23 cellular contexts compared by ENCODE assay signal in genomic region chr12:41645624-41646023, GRCh38.
DNase-seq lines count a peak whose midpoint lies in the region; ATAC-seq and TF ChIP-seq lines count a peak whose summit lies in the region.
"Had no signal": no experiment of that assay in that cellular context is flagged by ENCODE, and none has a peak within 500 bp of the region (broad histone marks: within the 10 kb centered on the region; RNA-seq: fewer than 3 reads in every experiment).

No MANE protein-coding gene starts in this region.

- H3K4me3 Mint-ChIP-seq in WTC11 (no peak overlapping the region), progenitor cell of endocrine pancreas (ENCODE audit: low read depth) (no peak overlapping the region)
- H3K4me3 Mint-ChIP-seq: CD14-positive monocyte; CD4-positive, alpha-beta memory T cell; CD4-positive, CD25-positive, alpha-beta regulatory T cell; CD8-positive, alpha-beta memory T cell had no signal

- H3K27ac Mint-ChIP-seq in WTC11 (no peak overlapping the region), progenitor cell of endocrine pancreas (peak overlapping the region; percentile 59)
- H3K27ac Mint-ChIP-seq: CD14-positive monocyte; CD4-positive, alpha-beta memory T cell; CD4-positive, CD25-positive, alpha-beta regulatory T cell; CD8-positive, alpha-beta memory T cell had no signal

- H3K4me3 ChIP-seq in HEK293 (ENCODE audit: low read depth, low read length) (no peak overlapping the region), H7 (ENCODE audit: insufficient read depth, low read depth, low read length) (no peak overlapping the region)
- H3K4me3 ChIP-seq: BLaER1, GM12878 had no signal

- H3K9me3 Mint-ChIP-seq in WTC11, result no peaks in the 10 kb centered on the region
- no peaks in the 10 kb centered on the region for H3K9me3 Mint-ChIP-seq in progenitor cell of endocrine pancreas (ENCODE audit: low read depth)

- H3K27ac ChIP-seq in HEK293 (ENCODE audit: extremely low read depth, low read depth, low read length), result no peak overlapping the region
- H3K27ac ChIP-seq: BLaER1 had no signal

- CTCF ChIA-PET in HEK293 (lab: Yijun Ruan, JAX) (interaction anchor here (0.7 kb wide), 1 partner anchor 381 kb away, joined by 3 read pairs; no protein-coding TSS in a partner anchor), WTC11 (lab: Charles Lee) (no interaction called here)

- H3K4me1 Mint-ChIP-seq in WTC11 (peaks cover 30% of the 10 kb centered on the region), progenitor cell of endocrine pancreas (ENCODE audit: low read depth) (no peaks in the 10 kb centered on the region)
- H3K4me1 Mint-ChIP-seq: CD14-positive monocyte; CD4-positive, alpha-beta memory T cell; CD4-positive, CD25-positive, alpha-beta regulatory T cell; CD8-positive, alpha-beta memory T cell had no signal

- intact Hi-C loops in Right ventricle myocardium superior (cut with DNase I), result no loop called here

- H3K36me3 Mint-ChIP-seq in WTC11 (0 out of 2 replicates have a peak, but pooled peaks cover 2% of the 10 kb centered on the region), progenitor cell of endocrine pancreas (ENCODE audit: insufficient read depth) (no peaks in the 10 kb centered on the region)
- H3K36me3 Mint-ChIP-seq: CD14-positive monocyte; CD4-positive, alpha-beta memory T cell; CD4-positive, CD25-positive, alpha-beta regulatory T cell; CD8-positive, alpha-beta memory T cell had no signal

- H3K27me3 Mint-ChIP-seq in WTC11 (ENCODE audit: low read depth), result no peaks in the 10 kb centered on the region; the same call in 1 of the 2 replicates
- H3K27me3 Mint-ChIP-seq in progenitor cell of endocrine pancreas, result no peaks in the 10 kb centered on the region
- H3K27me3 Mint-ChIP-seq: CD4-positive, alpha-beta memory T cell; CD4-positive, CD25-positive, alpha-beta regulatory T cell; CD8-positive, alpha-beta memory T cell had no signal

- DNase-seq in WTC11 (ENCODE audit: low spot score) (no peak), progenitor cell of endocrine pancreas (ENCODE audit: low spot score, unreplicated experiment) (no peak), Right ventricle myocardium superior (no peak), H7 (no peak)
- DNase-seq: 8988T; ACHN; BE2C; C1 segment of cervical spinal cord; CD4-positive, alpha-beta memory T cell; CD4-positive, CD25-positive, alpha-beta regulatory T cell; CD8-positive, alpha-beta memory T cell; COR-L47; DMS 273 treated with DMSO at 0.1 percent for 48 hours; DMS153; DMS53; DMS79; DND-41; EL; GDM1 had no signal

- no peaks in the 10 kb centered on the region for H3K36me3 ChIP-seq in HEK293 (ENCODE audit: control insufficient read depth in 2 of 2, insufficient read depth in 1 of 2, low read length in 2 of 2)
- no peaks in the 10 kb centered on the region for H3K36me3 ChIP-seq in H7 (replicated peaks; ENCODE audit: control insufficient read depth, insufficient read depth, low read length)
- H3K36me3 ChIP-seq: BE2C, BLaER1 had no signal

- no peaks in the 10 kb centered on the region for H3K4me1 ChIP-seq in HEK293 (ENCODE audit: control insufficient read depth, insufficient read depth, low read length)
- H3K4me1 ChIP-seq: BE2C, BLaER1 had no signal

- ATAC-seq in WTC11, result no peak
- no peak for ATAC-seq in Right ventricle myocardium superior (ENCODE audit: poor library complexity)
- ATAC-seq: GM12878 had no signal

- TF ChIP-seq CTCF in HEK293 (tag by site-specific recombination; IDR thresholded peaks at IDR 0.05) (no peak), WTC11 (IDR thresholded peaks at IDR 0.05) (no peak), progenitor cell of endocrine pancreas (IDR thresholded peaks at IDR 0.05; ENCODE audit: unreplicated experiment) (no peak)

- POLR2A ChIA-PET in HEK293 (lab: Yijun Ruan, JAX) (no interaction called here), WTC11 (lab: Charles Lee) (no interaction called here)

- no peaks in the 10 kb centered on the region for H3K9me3 ChIP-seq in HEK293 (ENCODE audit: control insufficient read depth, insufficient read depth, low read depth, low read length)
- H3K9me3 ChIP-seq: BE2C, BLaER1 had no signal

- H3K27me3 ChIP-seq in H7 (ENCODE audit: control insufficient read depth, insufficient read depth, low read length), result no peaks in the 10 kb centered on the region
- H3K27me3 ChIP-seq: BE2C, BLaER1 had no signal

TF ChIP-seq in HEK293, 187 proteins besides CTCF, POLR2A, EP300 and RAD21:
- peak; percentile 86 for TF ChIP-seq ZNF366 (tag by site-specific recombination; conservative IDR thresholded peaks at IDR 0.05)
- no peak for TF ChIP-seq ZNF549 (tag by site-specific recombination; IDR thresholded peaks at IDR 0.05)
- peak; percentile 82; the same call in 1 of the 2 replicates for TF ChIP-seq PRDM1 (tag by site-specific recombination; IDR thresholded peaks at IDR 0.05)
- TF ChIP-seq ZSCAN18 (tag by site-specific recombination; IDR thresholded peaks at IDR 0.05), result no peak

TF ChIP-seq in WTC11, 78 proteins besides CTCF, POLR2A, EP300 and RAD21:
- no peak for TF ChIP-seq ZSCAN18 (CRISPR knock-in tag; IDR thresholded peaks at IDR 0.05)
- TF ChIP-seq ATF6 (CRISPR knock-in tag; IDR thresholded peaks at IDR 0.05), result no peak
- TF ChIP-seq OVOL2 (CRISPR knock-in tag; IDR thresholded peaks at IDR 0.05; ENCODE audit: borderline replicate concordance), result no peak
- TF ChIP-seq ESRRA (CRISPR knock-in tag; IDR thresholded peaks at IDR 0.05; ENCODE audit: borderline replicate concordance), result no peak
- no peak for TF ChIP-seq ZNF121 (CRISPR knock-in tag; IDR thresholded peaks at IDR 0.05)
- TF ChIP-seq IRF1 (CRISPR knock-in tag; IDR thresholded peaks at IDR 0.05), result no peak
- TF ChIP-seq ZNF219 (CRISPR knock-in tag; IDR thresholded peaks at IDR 0.05; ENCODE audit: borderline replicate concordance), result no peak
- TF ChIP-seq ZNF423 (CRISPR knock-in tag; IDR thresholded peaks at IDR 0.05), result no peak
- peak; percentile 87; the same call in 1 of the 2 replicates for TF ChIP-seq ZNF512 (CRISPR knock-in tag; IDR thresholded peaks at IDR 0.05; ENCODE audit: borderline replicate concordance)
